9 cellular contexts compared by ENCODE assay signal in genomic region chr13:26425439-26426358, GRCh38.
DNase-seq lines count a peak whose midpoint lies in the region; FAIRE-seq and TF ChIP-seq lines count a peak whose summit lies in the region.
"Had no signal": no experiment of that assay in that cellular context is flagged by ENCODE, and none has a peak within 500 bp of the region (broad histone marks: within the 10 kb centered on the region; RNA-seq: fewer than 3 reads in every experiment).

No MANE protein-coding gene starts in this region.

- peak overlapping the region; percentile 61 for H3K18ac ChIP-seq in trophoblast cell (ENCODE audit: low read length)

- H3K14ac ChIP-seq in trophoblast cell (ENCODE audit: low read length), result peak overlapping the region; percentile 67

- no peaks in the 10 kb centered on the region for H3K27me3 ChIP-seq in trophoblast cell (ENCODE audit: insufficient read depth, low read length)
- peaks cover 3% of the 10 kb centered on the region for H3K27me3 ChIP-seq in effector memory CD4-positive, alpha-beta T cell (replicated peaks; ENCODE audit: control insufficient read depth, insufficient read depth, low read length, poor library complexity, severe bottlenecking)
- H3K27me3 ChIP-seq: ovary had no signal

- no CpG with 5 or more reads among the region's 9 CpGs for WGBS in trophoblast cell (ENCODE audit: extremely low coverage, insufficient coverage, insufficient read length)

- H3K4ac ChIP-seq in trophoblast cell (ENCODE audit: low read depth, low read length), result no peak overlapping the region

- FAIRE-seq in GM12891 (lab: Jason Lieb, UNC) (no peak), HTR-8/SVneo (lab: Jason Lieb, UNC) (no peak)

- H2AFZ ChIP-seq in trophoblast cell (ENCODE audit: insufficient read depth, low read length, poor library complexity), result peak overlapping the region; percentile 74

- no peak overlapping the region for H3K9ac ChIP-seq in trophoblast cell (ENCODE audit: low read length)

- H3K27ac ChIP-seq in trophoblast cell (ENCODE audit: low read depth, low read length), result peak overlapping the region; percentile 50
- H3K27ac ChIP-seq in effector memory CD4-positive, alpha-beta T cell (ENCODE audit: insufficient read depth, low read length, poor library complexity, severe bottlenecking), result no peak overlapping the region
- H3K27ac ChIP-seq: ovary had no signal

- peaks cover 3% of the 10 kb centered on the region for H3K79me2 ChIP-seq in trophoblast cell (ENCODE audit: control insufficient read depth, insufficient read depth, low read length, poor library complexity)

- H4K91ac ChIP-seq in trophoblast cell (ENCODE audit: low read depth, low read length), result peak overlapping the region; percentile 72

- no peak overlapping the region for H4K12ac ChIP-seq in trophoblast cell (ENCODE audit: low read depth, low read length)

- H3K36me3 ChIP-seq in trophoblast cell (ENCODE audit: control insufficient read depth in 1 of 2, insufficient read depth in 2 of 2, low read length in 2 of 2), result no peaks in the 10 kb centered on the region
- no peaks in the 10 kb centered on the region for H3K36me3 ChIP-seq in effector memory CD4-positive, alpha-beta T cell (ENCODE audit: control insufficient read depth, insufficient read depth, low read length)
- H3K36me3 ChIP-seq: ovary had no signal

- H3K4me3 ChIP-seq in fibroblast of the aortic adventitia (ENCODE audit: low read depth, low read length) (no peak overlapping the region), trophoblast cell (ENCODE audit: low read depth, low read length) (no peak overlapping the region)
- H3K4me3 ChIP-seq in effector memory CD4-positive, alpha-beta T cell (ENCODE audit: insufficient read depth, low read depth, low read length, poor library complexity, severe bottlenecking), result no peak overlapping the region
- H3K4me3 ChIP-seq: ovary had no signal

- H2BK5ac ChIP-seq in trophoblast cell (ENCODE audit: low read depth, low read length, poor library complexity), result peak overlapping the region; percentile 34

- H3K9me3 ChIP-seq in trophoblast cell (ENCODE audit: insufficient read depth, low read depth, low read length), result no peaks in the 10 kb centered on the region
- no peaks in the 10 kb centered on the region for H3K9me3 ChIP-seq in effector memory CD4-positive, alpha-beta T cell (ENCODE audit: control insufficient read depth, low read length)
- H3K9me3 ChIP-seq: ovary had no signal

- H2AK5ac ChIP-seq in trophoblast cell (ENCODE audit: low read length), result peak overlapping the region; percentile 18

- peaks cover 16 to 21% of the 10 kb centered on the region in 2 experiments for H3K4me1 ChIP-seq in trophoblast cell (ENCODE audit: control insufficient read depth in 1 of 2, insufficient read depth in 2 of 2, low read length in 2 of 2)
- H3K4me1 ChIP-seq in effector memory CD4-positive, alpha-beta T cell (ENCODE audit: control insufficient read depth, insufficient read depth, low read length, poor library complexity, severe bottlenecking), result no peaks in the 10 kb centered on the region

- TF ChIP-seq POLR2A in GM12891 (IDR thresholded peaks at IDR 0.05; ENCODE audit: low read depth, low read length), result no peak

- peak overlapping the region; percentile 58 for H4K8ac ChIP-seq in trophoblast cell (ENCODE audit: low read depth, low read length)

- H3K4me2 ChIP-seq in trophoblast cell (ENCODE audit: low read length), result no peak overlapping the region

- peak overlapping the region; percentile 19 for H2BK12ac ChIP-seq in trophoblast cell (ENCODE audit: low read length)

- H3K23ac ChIP-seq in trophoblast cell (ENCODE audit: low read length), result no peak overlapping the region

- DNase-seq in DMS79 treated with DMSO at 0.1 percent for 48 hours (lab: John Stamatoyannopoulos, UW) (peak; percentile 84), NCI-H69 (lab: John Stamatoyannopoulos, UW) (peak; percentile 73), fibroblast of the aortic adventitia (ENCODE audit: low read depth) (peak; percentile 36), trophoblast cell (no peak), GM12891 (ENCODE audit: insufficient read length, low spot score) (no peak), HTR-8/SVneo (ENCODE audit: insufficient read length, low spot score) (no peak)
- no peak for DNase-seq in effector memory CD4-positive, alpha-beta T cell
- DNase-seq in activated CD8-positive, alpha-beta memory T cell treated with anti-CD3 and anti-CD28 coated beads, Interleukin-2, amount 50 U/mL, for 48 hours, result no peak
- DNase-seq: ovary had no signal

- H3K79me1 ChIP-seq in trophoblast cell (ENCODE audit: low read length), result peaks cover 14% of the 10 kb centered on the region

- peak overlapping the region; percentile 48 for H2BK120ac ChIP-seq in trophoblast cell (ENCODE audit: insufficient read depth, low read length, poor library complexity)

- no peak for TF ChIP-seq CTCF in fibroblast of the aortic adventitia (IDR thresholded peaks at IDR 0.05; ENCODE audit: insufficient read depth, low read length)

TF ChIP-seq in GM12891, 5 proteins besides CTCF, POLR2A, EP300 and RAD21:
- no peak for TF ChIP-seq POU2F2 (IDR thresholded peaks at IDR 0.05; ENCODE audit: low read depth, low read length)
- TF ChIP-seq SPI1 (IDR thresholded peaks at IDR 0.05; ENCODE audit: low read depth, low read length), result no peak
- no peak for TF ChIP-seq POLR2AphosphoS5 (IDR thresholded peaks at IDR 0.05; ENCODE audit: low read depth, low read length)
- TF ChIP-seq PAX5 (IDR thresholded peaks at IDR 0.05; ENCODE audit: insufficient read depth, low read length, severe bottlenecking), result no peak
- no peak for TF ChIP-seq TAF1 (IDR thresholded peaks at IDR 0.05; ENCODE audit: low read depth, low read length)

Comparison
In these comparisons a context has a peak if more than half of its experiments do, and no peak if none do; other contexts are left out.
1. DNase-seq: peak in DMS79 treated with DMSO at 0.1 percent for 48 hours (single experiment), NCI-H69 (single experiment) and fibroblast of the aortic adventitia (single experiment); none in trophoblast cell (0 of 2), GM12891 (single experiment), effector memory CD4-positive, alpha-beta T cell (0 of 3), activated CD8-positive, alpha-beta memory T cell treated with anti-CD3 and anti-CD28 coated beads, Interleukin-2, amount 50 U/mL, for 48 hours (single experiment) and HTR-8/SVneo (single experiment).